ENCODE assay signal across 9 cellular contexts in genomic region chr2:159891917-159892691, GRCh38. TPM values are rescaled to one million over a fixed set of nuclear protein-coding genes. Genes with fewer than 3 reads are reported as not detected.
A peak's percentile ranks its signal among the peaks of the same experiment; 100 is the strongest.
DNase-seq lines count a peak whose midpoint lies in the region; ATAC-seq, FAIRE-seq and TF ChIP-seq lines count a peak whose summit lies in the region.
"Had no signal": no experiment of that assay in that cellular context is flagged by ENCODE, and none has a peak within 500 bp of the region (broad histone marks: within the 10 kb centered on the region; RNA-seq: fewer than 3 reads in every experiment).

No MANE protein-coding gene starts in this region.

- POLR2A ChIA-PET in GM12878 (lab: Charles Lee): interaction anchor here (0.5 to 32.8 kb wide), 6 partner anchors 11 to 277 kb away, joined by 3 to 840 read pairs (median 6); partner anchors contain the start of gene LY75

- H3K27ac ChIP-seq in GM12878 (ENCODE audit: control insufficient read depth, insufficient read depth): peak overlapping the region; percentile 83
- no peak overlapping the region for H3K27ac ChIP-seq in pancreas

- SMC1A ChIA-PET in GM12878 (lab: Charles Lee; ENCODE audit: uncharacterized antibody, unreplicated experiment): interaction anchor here (0.6 to 46.3 kb wide), 6 partner anchors 10 to 507 kb away, joined by 3 to 1536 read pairs (median 14); partner anchors contain the start of gene LY75

- intact Hi-C loops in GM12878 (cut with micrococcal nuclease; ENCODE audit: unreplicated experiment) (loop anchor here (5.0 to 10.0 kb wide), 4 partner anchors 70 to 1273 kb away; partner anchors contain the start of genes ITGB6 and TANK), pancreas (cut with DNase I) (no loop called here)

- DNase-seq in GM12878 (ENCODE audit: low read depth, low spot score) (no peak), pancreas (no peak), SHP77 treated with DMSO at 0.1 percent for 48 hours (lab: John Stamatoyannopoulos, UW) (no peak), inferior parietal cortex (ENCODE audit: extremely low spot score) (no peak)
- no peak for DNase-seq in effector CD4-positive, alpha-beta T cell
- DNase-seq: NCI-H2029 treated with DMSO at 0.1 percent for 48 hours, T-helper 9 cell had no signal

- no peaks in the 10 kb centered on the region for H4K20me1 ChIP-seq in GM12878 (ENCODE audit: control insufficient read depth, insufficient read depth)

- no peak overlapping the region for H3K9ac ChIP-seq in GM12878 (ENCODE audit: control insufficient read depth, insufficient read depth, low read length)

- H3K36me3 ChIP-seq in GM12878 (ENCODE audit: control insufficient read depth in 2 of 2, insufficient read depth in 2 of 2, low read length in 1 of 2) (peaks cover 0 to 13% of the 10 kb centered on the region in 2 experiments; a peak in 2 of 4 replicates), pancreas (no peaks in the 10 kb centered on the region)

- TSS peak; percentile 2 for BruUV-seq in GM12878 (replicated peaks; lab: Mats Ljungman, UMichigan)

- TF ChIP-seq EP300 in GM12878 (IDR thresholded peaks at IDR 0.05; ENCODE audit: borderline replicate concordance in 1 of 2, control insufficient read depth in 1 of 2, low read depth in 2 of 2, low read length in 2 of 2): 0 out of 4 replicates have a peak, but pooled peaks of 1 of the 2 experiments have one; percentile 27

- CTCF ChIA-PET in GM12878 (lab: Yijun Ruan, JAX): interaction anchor here (0.8 to 9.0 kb wide), 11 partner anchors 12 to 122 kb away, joined by 3 to 89 read pairs (median 4); partner anchors contain the start of gene LY75

- H3K4me1 ChIP-seq in GM12878 (ENCODE audit: control insufficient read depth, insufficient read depth, low read length) (peaks cover 70% of the 10 kb centered on the region), pancreas (no peaks in the 10 kb centered on the region)

- ATAC-seq in GM19043 (IDR thresholded peaks at IDR 0.05; ENCODE audit: low read depth, unreplicated experiment) (peak; percentile 32), HG03354 (IDR thresholded peaks at IDR 0.05; ENCODE audit: poor library complexity, severe bottlenecking, unreplicated experiment) (peak; percentile 56), GM12878 (peak; percentile 9), pancreas (peak in 3 of 4 donors; percentile 36 to 82 (median 63))

- H3K27me3 ChIP-seq in GM12878 (replicated peaks in 1 of 2; ENCODE audit: control insufficient read depth in 2 of 2, insufficient read depth in 2 of 2, low read length in 1 of 2) (no peaks in the 10 kb centered on the region), pancreas (no peaks in the 10 kb centered on the region)

- TF ChIP-seq RAD21 in GM12878 (IDR thresholded peaks at IDR 0.05; ENCODE audit: insufficient read depth, low read depth, low read length): no peak

- H3K79me2 ChIP-seq in GM12878 (ENCODE audit: control insufficient read depth, insufficient read depth, low read length): peaks cover 22% of the 10 kb centered on the region

- H3K4me3 ChIP-seq in GM12878 (peak overlapping the region; percentile 23; the same call in 1 of the 2 replicates), pancreas (no peak overlapping the region)

- TF ChIP-seq CTCF in GM12878 (IDR thresholded peaks at IDR 0.05 in 2 of 3, conservative IDR thresholded peaks at IDR 0.05 in 1 of 3; ENCODE audit: control insufficient read depth in 2 of 3, extremely low read depth in 1 of 3, insufficient read depth in 1 of 3, low read depth in 3 of 3, low read length in 3 of 3): no peak
- TF ChIP-seq CTCF in pancreas (IDR thresholded peaks at IDR 0.05): no peak

- WGBS in GM12878 (ENCODE audit: insufficient coverage, insufficient replicate concordance, low lambda C conversion rate, missing lambda C conversion rate): 77% methylated on average over 2 of the region's 2 CpGs
- WGBS in pancreas, 2 donors: 43 to 45% methylated on average over 2 of the region's 2 CpGs

- no peak overlapping the region for H3K4me2 ChIP-seq in GM12878 (ENCODE audit: control insufficient read depth, insufficient read depth)

- no peak overlapping the region for H2AFZ ChIP-seq in GM12878 (ENCODE audit: control insufficient read depth, low read depth, low read length)

- in situ Hi-C loops in GM12878 (cut with MboI): no loop called here

- FAIRE-seq in GM12878 (lab: Jason Lieb, UNC) (no peak), pancreas (lab: Jason Lieb, UNC) (no peak)

- H3K9me3 ChIP-seq in GM12878 (replicated peaks; ENCODE audit: control insufficient read depth, insufficient read depth, low read length) (no peaks in the 10 kb centered on the region), pancreas (no peaks in the 10 kb centered on the region)

- RAD21 ChIA-PET in GM12878 (lab: Charles Lee; ENCODE audit: unreplicated experiment): interaction anchor here (0.6 to 6.1 kb wide), 15 partner anchors 10 to 326 kb away, joined by 3 to 86 read pairs (median 6); partner anchors contain the start of gene LY75

- no peak for TF ChIP-seq POLR2A in GM12878 (IDR thresholded peaks at IDR 0.05; ENCODE audit: low read depth, low read length)

TF ChIP-seq in GM12878, 131 proteins besides CTCF, POLR2A, EP300 and RAD21 (continues in another document):
- no peak for TF ChIP-seq HCFC1 (IDR thresholded peaks at IDR 0.05; ENCODE audit: low read length)
- TF ChIP-seq WRNIP1 (IDR thresholded peaks at IDR 0.05; ENCODE audit: borderline replicate concordance, low read depth, low read length): no peak
- no peak for TF ChIP-seq PML (IDR thresholded peaks at IDR 0.05; ENCODE audit: low read length)
- TF ChIP-seq MTA3 (IDR thresholded peaks at IDR 0.05; ENCODE audit: borderline replicate concordance, low read length): no peak
- TF ChIP-seq NRF1 (conservative IDR thresholded peaks at IDR 0.05; ENCODE audit: low read depth, low read length): no peak
- no peak for TF ChIP-seq CBX3 (IDR thresholded peaks at IDR 0.05; ENCODE audit: borderline replicate concordance, low read depth)
- no peak for TF ChIP-seq YY1 (IDR thresholded peaks at IDR 0.05; ENCODE audit: low read depth, low read length)
- no peak for TF ChIP-seq SRF (IDR thresholded peaks at IDR 0.05; ENCODE audit: low read depth in 2 of 2, low read length in 2 of 2)
- TF ChIP-seq RAD51 (IDR thresholded peaks at IDR 0.05): peak; percentile 57
- TF ChIP-seq SPI1 (IDR thresholded peaks at IDR 0.05; ENCODE audit: borderline replicate concordance, insufficient read depth, low read depth, low read length): no peak
- TF ChIP-seq YBX1 (IDR thresholded peaks at IDR 0.05): no peak
- no peak; the same call in 1 of the 2 replicates for TF ChIP-seq RELB (IDR thresholded peaks at IDR 0.05; ENCODE audit: low read depth)
- no peak for TF ChIP-seq SMAD5 (IDR thresholded peaks at IDR 0.05; ENCODE audit: low read depth)
- peak; percentile 69 for TF ChIP-seq ZNF217 (IDR thresholded peaks at IDR 0.05)
- peak; percentile 59 for TF ChIP-seq SMAD1 (IDR thresholded peaks at IDR 0.05; ENCODE audit: low read depth, partially characterized antibody)
- no peak for TF ChIP-seq TCF3 (IDR thresholded peaks at IDR 0.05; ENCODE audit: borderline replicate concordance, insufficient read depth, low read depth, low read length)
- no peak for TF ChIP-seq KAT2A (conservative IDR thresholded peaks at IDR 0.05; ENCODE audit: control insufficient read depth, low read depth, low read length)
- TF ChIP-seq IKZF2 (IDR thresholded peaks at IDR 0.05): no peak
- no peak for TF ChIP-seq SREBF1 (IDR thresholded peaks at IDR 0.05; ENCODE audit: low read length)
- no peak for TF ChIP-seq RBBP5 (conservative IDR thresholded peaks at IDR 0.05)
- TF ChIP-seq EED (IDR thresholded peaks at IDR 0.05; ENCODE audit: low read depth): no peak
- peak in 1 of 2 experiments; percentile 28; a peak in 1 of 4 replicates for TF ChIP-seq BHLHE40 (IDR thresholded peaks at IDR 0.05; ENCODE audit: borderline replicate concordance in 1 of 2, low read depth in 2 of 2, low read length in 1 of 2)
- no peak for TF ChIP-seq CHD2 (IDR thresholded peaks at IDR 0.05; ENCODE audit: borderline replicate concordance, low read depth, low read length)

RNA-seq across cellular contexts. Expression of gene LY75, which starts 12.5 kb away (rescaled TPM):
- 524 and 549 TPM in 2 replicates for total RNA-seq in GM12878 (2013; cell fraction: nucleolus; rRNA removed)
- 89.9 and 105 TPM in 2 replicates for total RNA-seq in GM12878 (2014; rRNA removed)
- 91.0 and 96.4 TPM in 2 replicates for total RNA-seq in GM12878 (2014; rRNA removed; fragmentation: Illumina TruSeq; extraction: Trizol)
- total RNA-seq in GM12878 (2021): 61.1 and 65.2 TPM in 2 replicates
- polyA plus RNA-seq in GM12878 (2011; ENCODE audit: low read depth): 29.9 TPM
- 112 and 124 TPM in 2 replicates for polyA plus RNA-seq in GM12878 (2011; rRNA removed)
- polyA plus RNA-seq in GM12878 (2011; cell fraction: cytosol; rRNA removed): 69.4 and 74.5 TPM in 2 replicates
- polyA plus RNA-seq in GM12878 (2011; cell fraction: nucleus; rRNA removed): 69.0 and 84.1 TPM in 2 replicates
- 35.4 and 61.7 TPM in 2 replicates for polyA plus RNA-seq in GM12878 (2012)
- polyA plus RNA-seq in GM12878 (2014; fragmentation: Illumina TruSeq; extraction: Trizol): 87.3 and 115 TPM in 2 replicates
- polyA plus RNA-seq in GM12878 (2014; fragmentation: Nextera tagmentation; extraction: Ambion mirVana): 10 to 100 TPM; 17.6 to 17.8 TPM
- 52.2 and 64.8 TPM in 2 replicates for polyA plus RNA-seq in GM12878 (2014; rRNA removed)
- polyA plus RNA-seq in GM12878 (2016; fragmentation: Nextera tagmentation; extraction: Ambion mirVana): 10 to 100 TPM; 48.7 to 55.4 TPM
- polyA minus RNA-seq in GM12878 (2011; rRNA and poly(A)+ RNA removed): 155 and 171 TPM in 2 replicates
- polyA minus RNA-seq in GM12878 (2011; cell fraction: cytosol; rRNA and poly(A)+ RNA removed): 26.6 and 28.9 TPM in 2 replicates
- 178 and 224 TPM in 2 replicates for polyA minus RNA-seq in GM12878 (2011; cell fraction: nucleus; rRNA and poly(A)+ RNA removed)
- total RNA-seq in pancreas: 1 to 10 TPM in 5 of 6 donors, under 1 TPM in 1; 0.83 to 5.1 (median 2.2) TPM
- polyA plus RNA-seq in pancreas: 1 to 10 TPM in 1 of 2 donors, under 1 TPM in 1; 0.61 to 3.1 TPM

Comparison
In these comparisons a context has a peak if more than half of its experiments do, and no peak if none do; other contexts are left out.
1. ATAC-seq: peak in every context shown above with its lines; median percentile 63 in pancreas; 56 in HG03354; 32 in GM19043; 9 in GM12878.
2. RNA of gene LY75, which starts 12.5 kb away (total RNA-seq): 61.1 to 549 TPM in GM12878; 0.83 to 5.1 TPM in pancreas; every median in the first group is over 10 times any median in the second.